In genomic region chr12:1583421-1584078, GRCh38 we compare ENCODE assay signal across 9 cellular contexts.
DNase-seq lines count a peak whose midpoint lies in the region; ATAC-seq and TF ChIP-seq lines count a peak whose summit lies in the region.
"Had no signal": no experiment of that assay in that cellular context is flagged by ENCODE, and none has a peak within 500 bp of the region (broad histone marks: within the 10 kb centered on the region; RNA-seq: fewer than 3 reads in every experiment).

No MANE protein-coding gene starts in this region.

- no peak overlapping the region for H3K27ac ChIP-seq in VCaP
- H3K27ac ChIP-seq: epithelial cell of prostate had no signal

- DNase-seq in ELF-1 (ENCODE audit: low read depth, low spot score) (peak; percentile 67), NCI-H2171 treated with DMSO at 0.1 percent for 48 hours (lab: John Stamatoyannopoulos, UW) (peak; percentile 96), cardiac fibroblast (ENCODE audit: low read depth in 2 of 2) (peak; percentile 93 to 95), kidney glomerular epithelial cell (lab: John Stamatoyannopoulos, UW) (peak; percentile 78)
- peak; percentile 62 to 70 for DNase-seq in stimulated activated CD4-positive, alpha-beta T cell treated with anti-CD3 and anti-CD28 coated beads, Interleukin-2, amount 100 ng/mL, for 24 hours

- TF ChIP-seq CTCF in VCaP (conservative IDR thresholded peaks at IDR 0.05) (peak; percentile 88), cardiac fibroblast (IDR thresholded peaks at IDR 0.05; ENCODE audit: low read depth, low read length) (peak; percentile 78)

- no peak overlapping the region for H3K4me3 ChIP-seq in cardiac fibroblast (replicated peaks in 1 of 2; ENCODE audit: low read depth in 2 of 2, low read length in 2 of 2)

- ATAC-seq in HG02973 (IDR thresholded peaks at IDR 0.05; ENCODE audit: unreplicated experiment) (peak; percentile 57), HG02852 (IDR thresholded peaks at IDR 0.05; ENCODE audit: unreplicated experiment) (no peak)
